37 cellular contexts compared by ENCODE assay signal in the genomic region with DNA sequence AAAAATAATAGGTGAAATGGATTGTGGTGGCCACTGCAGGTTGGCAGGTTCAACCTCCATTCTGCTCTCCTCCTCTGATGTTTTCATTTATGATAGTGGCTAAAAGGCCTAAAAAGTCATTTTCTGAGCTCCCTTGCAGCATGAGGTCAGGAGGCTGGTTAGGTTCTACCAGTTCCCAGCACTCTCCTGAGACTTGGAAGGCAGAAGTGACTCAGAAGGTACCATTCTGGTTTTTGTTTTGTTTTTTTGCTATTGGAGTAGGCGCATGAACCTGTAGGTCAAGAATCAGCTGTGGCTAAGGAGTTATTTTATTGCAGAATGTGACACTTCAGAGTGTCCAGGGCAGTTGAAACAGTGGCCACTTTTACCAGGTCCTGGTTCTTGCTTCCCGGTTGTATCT.
"Had no signal": no experiment of that assay in that cellular context is flagged by ENCODE, and none has a peak within 500 bp of the region (broad histone marks: within the 10 kb centered on the region; RNA-seq: fewer than 3 reads in every experiment).

No MANE protein-coding gene starts in this region.

- H3K36me3 Mint-ChIP-seq: activated CD4-positive, alpha-beta memory T cell treated with anti-CD3 and anti-CD28 coated beads for 36 hours; activated naive CD4-positive, alpha-beta T cell treated with anti-CD3 and anti-CD28 coated beads, Interleukin-2, amount 50 U/mL, for 72 hours; activated naive CD8-positive, alpha-beta T cell treated with anti-CD3 and anti-CD28 coated beads for 36 hours had no signal

- H3K4me3 Mint-ChIP-seq: activated B cell treated with CpG ODN at 0.5 μM for 24 hours; activated CD4-positive, alpha-beta memory T cell treated with anti-CD3 and anti-CD28 coated beads for 36 hours; activated CD4-positive, alpha-beta T cell treated with anti-CD3 and anti-CD28 coated beads, Interleukin-2, amount 10 ng/mL, durations not matched to agents 24 days and 14 days; activated CD8-positive, alpha-beta T cell treated with anti-CD3 and anti-CD28 coated beads for 36 hours; activated naive CD4-positive, alpha-beta T cell treated with anti-CD3 and anti-CD28 coated beads for 36 hours; activated naive CD8-positive, alpha-beta T cell treated with anti-CD3 and anti-CD28 coated beads for 36 hours; activated T-cell treated with anti-CD3 and anti-CD28 coated beads, Interleukin-2, amount 50 U/mL, for 4 hours; activated T-cell treated with anti-CD3 and anti-CD28 coated beads, Interleukin-2, amount 50 U/mL, for 72 hours; activated T-helper 1 cell treated with anti-CD3 and anti-CD28 coated beads, Interleukin-12 subunit alpha, Interleukin-12 subunit beta, Interleukin-2, Interleukin-4 antibody, amounts not matched to agents 30 ng/mL and 10 ng/mL and 1 ng/mL, durations not matched to agents 14 hours and 24 hours and 36 hours; activated T-helper 17 cell treated with anti-CD3 and anti-CD28 coated beads, Interleukin-2, amount 50 U/mL, for 72 hours; central memory CD8-positive, alpha-beta T cell; T-helper 1 cell treated with Interleukin-12 subunit alpha and Interleukin-12 subunit beta and Interleukin-4 antibody, amounts not matched to agents 30 μg/mL and 1 μg/mL, for 36 hours; T-helper 2 cell treated with Interferon-gamma antibody and Interleukin-4, amounts not matched to agents 5 μg/mL and 100 μg/mL, for 36 hours had no signal

- ATAC-seq: activated CD8-positive, alpha-beta T cell treated with anti-CD3 and anti-CD28 coated beads for 36 hours; activated naive CD4-positive, alpha-beta T cell treated with anti-CD3 and anti-CD28 coated beads, Interleukin-2, amount 50 U/mL, for 72 hours; activated T-cell treated with anti-CD3 and anti-CD28 coated beads, Interleukin-2, amount 50 U/mL, for 4 hours; activated T-cell treated with anti-CD3 and anti-CD28 coated beads, Interleukin-2, amount 50 U/mL, for 72 hours; activated T-helper 17 cell treated with anti-CD3 and anti-CD28 coated beads, Interleukin-2, amount 50 U/mL, for 72 hours; body of pancreas had no signal

- H3K9me3 Mint-ChIP-seq: activated CD4-positive, alpha-beta memory T cell treated with anti-CD3 and anti-CD28 coated beads for 36 hours; activated CD4-positive, alpha-beta T cell treated with anti-CD3 and anti-CD28 coated beads, Interleukin-2, amount 10 ng/mL, durations not matched to agents 24 days and 14 days; activated naive CD4-positive, alpha-beta T cell treated with anti-CD3 and anti-CD28 coated beads for 36 hours; activated naive CD8-positive, alpha-beta T cell treated with anti-CD3 and anti-CD28 coated beads for 36 hours; activated T-cell treated with anti-CD3 and anti-CD28 coated beads, Interleukin-2, amount 50 U/mL, for 4 hours; activated T-helper 1 cell treated with anti-CD3 and anti-CD28 coated beads, Interleukin-12 subunit alpha, Interleukin-12 subunit beta, Interleukin-2, Interleukin-4 antibody, amounts not matched to agents 30 ng/mL and 10 ng/mL and 1 ng/mL, durations not matched to agents 14 hours and 24 hours and 36 hours; activated T-helper 17 cell treated with anti-CD3 and anti-CD28 coated beads, Interleukin-2, amount 50 U/mL, for 72 hours; central memory CD8-positive, alpha-beta T cell; T-helper 1 cell treated with Interleukin-12 subunit alpha and Interleukin-12 subunit beta and Interleukin-4 antibody, amounts not matched to agents 30 μg/mL and 1 μg/mL, for 36 hours; T-helper 2 cell treated with Interferon-gamma antibody and Interleukin-4, amounts not matched to agents 5 μg/mL and 100 μg/mL, for 36 hours had no signal

- H3K9me3 ChIP-seq: adrenal gland, body of pancreas, breast epithelium had no signal

- DNase-seq: activated B cell treated with CpG ODN at 0.5 μM for 24 hours; activated CD4-positive, alpha-beta memory T cell treated with anti-CD3 and anti-CD28 coated beads for 36 hours; activated CD4-positive, alpha-beta T cell treated with anti-CD3 and anti-CD28 coated beads for 4 hours; activated CD4-positive, alpha-beta T cell treated with anti-CD3 and anti-CD28 coated beads, Interleukin-2, amount 10 ng/mL, durations not matched to agents 24 days and 14 days; activated CD4-positive, alpha-beta T cell treated with anti-CD3 and anti-CD28 coated beads, Interleukin-2, amount 50 U/mL, for 1 hour; activated CD4-positive, alpha-beta T cell treated with anti-CD3 and anti-CD28 coated beads, Interleukin-2, amount 50 U/mL, for 4 hours; activated CD4-positive, CD25-positive, alpha-beta regulatory T cell treated with anti-CD3 and anti-CD28 coated beads, Interleukin-2, amount 50 U/mL, for 72 hours; activated CD8-positive, alpha-beta memory T cell treated with anti-CD3 and anti-CD28 coated beads, Interleukin-2, amount 50 U/mL, for 4 hours; activated CD8-positive, alpha-beta T cell treated with anti-CD3 and anti-CD28 coated beads for 36 hours; activated effector memory CD4-positive, alpha-beta T cell treated with anti-CD3 and anti-CD28 coated beads, Interleukin-2, amount 50 U/mL, for 16 hours; activated gamma-delta T cell treated with Interleukin-2 at 50 U/mL for 16 hours; activated naive CD4-positive, alpha-beta T cell; activated naive CD4-positive, alpha-beta T cell treated with anti-CD3 and anti-CD28 coated beads for 36 hours; activated naive CD4-positive, alpha-beta T cell treated with anti-CD3 and anti-CD28 coated beads, Interleukin-2, amount 50 U/mL, for 16 hours; activated naive CD8-positive, alpha-beta T cell treated with anti-CD3 and anti-CD28 coated beads for 36 hours; activated T-cell treated with anti-CD3 and anti-CD28 coated beads for 4 hours; activated T-cell treated with anti-CD3 and anti-CD28 coated beads, Interleukin-2, amount 50 U/mL, for 1 hour; activated T-cell treated with anti-CD3 and anti-CD28 coated beads, Interleukin-2, amount 50 U/mL, for 4 hours; activated T-cell treated with anti-CD3 and anti-CD28 coated beads, Interleukin-2, amount 50 U/mL, for 72 hours; adrenal gland; amniotic stem cell; aorta; body of pancreas; brain microvascular endothelial cell; caudate nucleus; cerebellar nuclear complex; T-helper 2 cell; T-helper 9 cell had no signal

- H3K4me3 ChIP-seq: adrenal gland, body of pancreas, breast epithelium, cardiac muscle cell had no signal

- H3K27ac ChIP-seq: adrenal gland, body of pancreas, brain microvascular endothelial cell, breast epithelium, cardiac muscle cell, VCaP had no signal

- H3K27ac Mint-ChIP-seq: activated B cell treated with CpG ODN at 0.5 μM for 24 hours; activated CD4-positive, alpha-beta memory T cell treated with anti-CD3 and anti-CD28 coated beads for 36 hours; activated CD4-positive, alpha-beta T cell treated with anti-CD3 and anti-CD28 coated beads, Interleukin-2, amount 10 ng/mL, durations not matched to agents 24 days and 14 days; activated CD8-positive, alpha-beta T cell treated with anti-CD3 and anti-CD28 coated beads for 36 hours; activated naive CD4-positive, alpha-beta T cell treated with anti-CD3 and anti-CD28 coated beads for 36 hours; activated naive CD4-positive, alpha-beta T cell treated with anti-CD3 and anti-CD28 coated beads, Interleukin-2, amount 50 U/mL, for 72 hours; activated naive CD8-positive, alpha-beta T cell treated with anti-CD3 and anti-CD28 coated beads for 36 hours; activated T-cell treated with anti-CD3 and anti-CD28 coated beads, Interleukin-2, amount 50 U/mL, for 72 hours; activated T-helper 1 cell treated with anti-CD3 and anti-CD28 coated beads, Interleukin-12 subunit alpha, Interleukin-12 subunit beta, Interleukin-2, Interleukin-4 antibody, amounts not matched to agents 30 ng/mL and 10 ng/mL and 1 ng/mL, durations not matched to agents 14 hours and 24 hours and 36 hours; activated T-helper 17 cell treated with anti-CD3 and anti-CD28 coated beads, Interleukin-2, amount 50 U/mL, for 72 hours; T-helper 1 cell treated with Interleukin-12 subunit alpha and Interleukin-12 subunit beta and Interleukin-4 antibody, amounts not matched to agents 30 μg/mL and 1 μg/mL, for 36 hours; T-helper 2 cell treated with Interferon-gamma antibody and Interleukin-4, amounts not matched to agents 5 μg/mL and 100 μg/mL, for 36 hours had no signal

- H3K27me3 Mint-ChIP-seq: activated B cell treated with CpG ODN at 0.5 μM for 24 hours; activated CD4-positive, alpha-beta memory T cell treated with anti-CD3 and anti-CD28 coated beads for 36 hours; activated CD4-positive, alpha-beta T cell treated with anti-CD3 and anti-CD28 coated beads, Interleukin-2, amount 10 ng/mL, durations not matched to agents 24 days and 14 days; activated CD8-positive, alpha-beta T cell treated with anti-CD3 and anti-CD28 coated beads for 36 hours; activated naive CD8-positive, alpha-beta T cell treated with anti-CD3 and anti-CD28 coated beads for 36 hours; activated T-helper 17 cell treated with anti-CD3 and anti-CD28 coated beads, Interleukin-2, amount 50 U/mL, for 72 hours; central memory CD8-positive, alpha-beta T cell had no signal

- H3K36me3 ChIP-seq: adrenal gland, brain microvascular endothelial cell, breast epithelium, cardiac muscle cell had no signal

- H3K27me3 ChIP-seq: adrenal gland, body of pancreas, brain microvascular endothelial cell, breast epithelium, cardiac muscle cell had no signal

- H3K4me1 ChIP-seq: adrenal gland, body of pancreas, breast epithelium had no signal

- H3K4me1 Mint-ChIP-seq: activated B cell treated with CpG ODN at 0.5 μM for 24 hours; activated CD4-positive, alpha-beta T cell treated with anti-CD3 and anti-CD28 coated beads, Interleukin-2, amount 10 ng/mL, durations not matched to agents 24 days and 14 days; activated naive CD8-positive, alpha-beta T cell treated with anti-CD3 and anti-CD28 coated beads for 36 hours; activated T-helper 17 cell treated with anti-CD3 and anti-CD28 coated beads, Interleukin-2, amount 50 U/mL, for 72 hours; central memory CD8-positive, alpha-beta T cell had no signal
